20 cellular contexts compared by ENCODE assay signal in genomic region chr19:20397292-20397691, GRCh38.
"Had no signal": no experiment of that assay in that cellular context is flagged by ENCODE, and none has a peak within 500 bp of the region (broad histone marks: within the 10 kb centered on the region; RNA-seq: fewer than 3 reads in every experiment).

No MANE protein-coding gene starts in this region.

- H3K27me3 ChIP-seq: heart left ventricle, neutrophil, right atrium auricular region, sigmoid colon, stomach, tibial artery, upper lobe of right lung, vagina had no signal

- H3K4me3 Mint-ChIP-seq: naive thymus-derived CD4-positive, alpha-beta T cell; nephron progenitor cell had no signal

- H3K4me1 ChIP-seq: heart left ventricle, right atrium auricular region, sigmoid colon, stomach, tibial artery, upper lobe of right lung, vagina had no signal

- H3K27me3 Mint-ChIP-seq: naive thymus-derived CD4-positive, alpha-beta T cell had no signal

- H3K27ac Mint-ChIP-seq: naive thymus-derived CD4-positive, alpha-beta T cell; nephron progenitor cell had no signal

- ATAC-seq: esophagus mucosa; heart left ventricle; naive thymus-derived CD4-positive, alpha-beta T cell; upper lobe of right lung had no signal

- H3K4me1 Mint-ChIP-seq: naive thymus-derived CD4-positive, alpha-beta T cell; nephron progenitor cell had no signal

- H3K27ac ChIP-seq: coronary artery, heart left ventricle, neutrophil, right atrium auricular region, sigmoid colon, skin epidermis, stomach, tibial artery, upper lobe of right lung, vagina had no signal

- DNase-seq: effector CD4-positive, alpha-beta T cell; heart left ventricle; hippocampal formation; kidney glomerular epithelial cell; naive thymus-derived CD4-positive, alpha-beta T cell; nephron progenitor cell; sigmoid colon; stimulated activated CD4-positive, alpha-beta T cell treated with anti-CD3 and anti-CD28 coated beads, Interleukin-12 subunit alpha, Interleukin-12 subunit beta, amount 100 ng/mL, for 4 hours; stimulated activated naive CD4-positive, alpha-beta T cell; stomach; tibial artery; upper lobe of right lung had no signal

- H3K4me3 ChIP-seq: heart left ventricle, right atrium auricular region, sigmoid colon, skin epidermis, stomach, tibial artery, upper lobe of right lung, vagina had no signal

- H3K36me3 ChIP-seq: neutrophil, right atrium auricular region, sigmoid colon, upper lobe of right lung, vagina had no signal

- FAIRE-seq: frontal cortex, islet of Langerhans had no signal
